19 cellular contexts compared by ENCODE assay signal in the genomic region with DNA sequence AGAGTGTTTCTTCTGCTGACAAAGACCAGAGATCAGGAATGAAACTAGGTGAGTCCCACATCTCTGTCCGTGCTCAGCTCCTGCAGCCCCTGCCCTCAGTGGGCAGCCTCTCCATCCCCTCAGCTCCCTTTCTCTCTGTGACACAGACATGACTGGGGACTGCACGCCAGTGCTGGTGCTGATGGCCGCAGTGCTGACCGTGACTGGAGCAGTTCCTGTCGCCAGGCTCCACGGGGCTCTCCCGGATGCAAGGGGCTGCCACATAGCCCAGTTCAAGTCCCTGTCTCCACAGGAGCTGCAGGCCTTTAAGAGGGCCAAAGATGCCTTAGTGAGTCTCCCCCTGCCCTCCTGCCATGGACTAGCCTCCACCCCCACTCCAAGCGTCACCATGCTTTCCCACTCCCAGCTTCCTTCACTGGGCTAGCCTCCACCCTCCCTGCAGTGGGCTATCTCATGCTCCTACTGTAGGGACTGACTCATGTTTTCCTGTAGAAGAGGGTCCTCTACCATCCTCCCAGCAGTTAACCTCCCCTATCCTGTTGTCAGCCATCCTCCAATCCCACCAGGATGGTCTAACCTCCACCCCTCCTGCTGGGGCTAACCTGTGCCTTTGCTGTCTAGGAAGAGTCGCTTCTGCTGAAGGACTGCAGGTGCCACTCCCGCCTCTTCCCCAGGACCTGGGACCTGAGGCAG. TPM values are rescaled to one million over a fixed set of nuclear protein-coding genes. Genes with fewer than 3 reads are reported as not detected.
"Had no signal": no experiment of that assay in that cellular context is flagged by ENCODE, and none has a peak within 500 bp of the region (broad histone marks: within the 10 kb centered on the region; RNA-seq: fewer than 3 reads in every experiment).

No MANE protein-coding gene starts in this region.

RNA-seq across cellular contexts. Expression of a gene that starts 0.5 kb away (rescaled TPM):
- total RNA-seq: naive thymus-derived CD4-positive, alpha-beta T cell; natural killer cell; occipital lobe; osteoblast; ovary; progenitor cell of endocrine pancreas; psoas muscle; renal cortical epithelial cell; right cardiac atrium; right lobe of liver; smooth muscle cell; spleen; stomach; subcutaneous adipose tissue; transverse colon; ureter; uterus had no signal
- polyA plus RNA-seq: naive thymus-derived CD4-positive, alpha-beta T cell; neural cell; ovary; psoas muscle; right cardiac atrium; smooth muscle cell; spleen; stomach had no signal

RNA-seq across cellular contexts. Expression of a gene that starts 20.0 kb away (rescaled TPM):
- total RNA-seq: naive thymus-derived CD4-positive, alpha-beta T cell; natural killer cell; occipital lobe; osteoblast; progenitor cell of endocrine pancreas; psoas muscle; renal cortical epithelial cell; right cardiac atrium; right lobe of liver; smooth muscle cell; spleen; stomach; subcutaneous adipose tissue; testis; transverse colon; ureter had no signal
- polyA plus RNA-seq: naive thymus-derived CD4-positive, alpha-beta T cell; neural cell; ovary; psoas muscle; right cardiac atrium; spleen; stomach had no signal

RNA-seq across cellular contexts. Expression of a gene that starts 23.9 kb away (rescaled TPM):
- total RNA-seq: naive thymus-derived CD4-positive, alpha-beta T cell; natural killer cell; occipital lobe; osteoblast; ovary; progenitor cell of endocrine pancreas; psoas muscle; renal cortical epithelial cell; right cardiac atrium; right lobe of liver; smooth muscle cell; spleen; stomach; subcutaneous adipose tissue; testis; transverse colon; ureter; uterus had no signal
- polyA plus RNA-seq: naive thymus-derived CD4-positive, alpha-beta T cell; neural cell; ovary; psoas muscle; right cardiac atrium; spleen; stomach had no signal

RNA-seq across cellular contexts. Expression of a gene that starts 27.5 kb away (rescaled TPM):
- total RNA-seq: naive thymus-derived CD4-positive, alpha-beta T cell; occipital lobe; osteoblast; ovary; progenitor cell of endocrine pancreas; psoas muscle; renal cortical epithelial cell; right cardiac atrium; right lobe of liver; smooth muscle cell; spleen; stomach; subcutaneous adipose tissue; testis; transverse colon; ureter; uterus had no signal
- polyA plus RNA-seq: naive thymus-derived CD4-positive, alpha-beta T cell; neural cell; ovary; psoas muscle; right cardiac atrium; smooth muscle cell; spleen; stomach had no signal
